Comparison of ENCODE assay signal across 9 cellular contexts in the genomic region with DNA sequence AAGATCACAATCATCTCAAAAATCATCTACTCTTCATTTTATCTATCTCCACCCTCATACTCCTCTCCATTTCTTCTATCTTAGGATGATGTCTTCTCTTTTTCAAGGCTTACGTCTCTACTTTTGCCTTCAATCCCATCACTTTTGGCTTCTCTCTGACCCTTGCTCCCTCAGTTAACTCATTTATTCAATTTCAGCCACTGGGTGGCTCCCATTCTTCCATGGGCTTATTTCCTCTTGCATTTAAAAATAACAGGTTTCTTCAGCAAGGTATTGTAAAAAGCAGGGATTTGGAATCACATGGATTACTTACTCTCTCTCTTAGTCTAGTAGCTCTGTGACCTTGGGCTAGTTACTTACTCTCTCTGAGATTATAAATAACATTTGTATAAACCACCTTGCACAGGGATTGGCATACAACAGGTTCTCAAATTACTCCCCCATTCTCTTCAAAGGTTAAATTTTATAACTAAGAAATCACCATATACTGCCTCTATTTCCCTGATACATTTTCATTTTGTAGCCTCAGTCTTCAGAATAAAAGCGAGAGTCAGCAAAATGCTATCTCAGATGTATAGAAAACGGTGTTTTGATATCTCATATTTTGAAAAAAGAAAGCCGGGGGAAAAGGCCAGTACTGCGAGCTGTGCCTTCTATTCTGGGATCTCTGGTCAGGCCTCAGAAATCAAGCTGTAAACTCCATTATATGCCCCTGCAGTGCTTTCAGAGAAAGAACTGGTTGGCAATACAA. TPM values are rescaled to one million over a fixed set of nuclear protein-coding genes. Genes with fewer than 3 reads are reported as not detected.
A peak's percentile ranks its signal among the peaks of the same experiment; 100 is the strongest.
DNase-seq lines count a peak whose midpoint lies in the region; ATAC-seq and TF ChIP-seq lines count a peak whose summit lies in the region.
"Had no signal": no experiment of that assay in that cellular context is flagged by ENCODE, and none has a peak within 500 bp of the region (broad histone marks: within the 10 kb centered on the region; RNA-seq: fewer than 3 reads in every experiment).

No MANE protein-coding gene starts in this region.

- H3K4me1 Mint-ChIP-seq in osteocyte (ENCODE audit: unreplicated experiment): peaks cover 24% of the 10 kb centered on the region

- H3K4me3 ChIP-seq in choroid plexus epithelial cell (ENCODE audit: low read depth, low read length): no peak overlapping the region

- DNase-seq in GM13976 (ENCODE audit: low spot score) (no peak), NCI-H2227 treated with DMSO at 0.1 percent for 48 hours (lab: John Stamatoyannopoulos, UW) (peak; percentile 3), choroid plexus epithelial cell (ENCODE audit: low read depth) (peak; percentile 45), osteocyte (ENCODE audit: extremely low spot score, unreplicated experiment) (no peak), NCI-H1417 treated with DMSO at 0.1 percent for 48 hours (lab: John Stamatoyannopoulos, UW) (no peak)
- DNase-seq: activated B cell treated with CpG ODN at 0.5 μM for 24 hours, amniotic stem cell had no signal

- in situ Hi-C loops in GM13976 (cut with MboI; ENCODE audit: low sequenced_read_pairs, unreplicated experiment): no loop called here

- ATAC-seq in GM21381 (IDR thresholded peaks at IDR 0.05; ENCODE audit: unreplicated experiment): no peak
- ATAC-seq in GM19324 (IDR thresholded peaks at IDR 0.05; ENCODE audit: low FRiP score, unreplicated experiment): no peak

- TF ChIP-seq CTCF in GM13976 (IDR thresholded peaks at IDR 0.05; ENCODE audit: borderline replicate concordance, control extremely low read depth, extremely low read depth, insufficient read depth, missing control alignments): peak; percentile 22
- TF ChIP-seq CTCF in choroid plexus epithelial cell (conservative IDR thresholded peaks at IDR 0.05; ENCODE audit: low read depth, low read length): peak; percentile 51
- TF ChIP-seq CTCF in osteocyte (IDR thresholded peaks at IDR 0.05): peak; percentile 44

- peaks cover 67% of the 10 kb centered on the region for H3K36me3 Mint-ChIP-seq in osteocyte (ENCODE audit: unreplicated experiment)

- no peaks in the 10 kb centered on the region for H3K9me3 Mint-ChIP-seq in osteocyte (ENCODE audit: unreplicated experiment)
- H3K9me3 Mint-ChIP-seq: activated B cell treated with CpG ODN at 0.5 μM for 24 hours had no signal

- H3K4me3 Mint-ChIP-seq in osteocyte (ENCODE audit: unreplicated experiment): no peak overlapping the region
- H3K4me3 Mint-ChIP-seq: activated B cell treated with CpG ODN at 0.5 μM for 24 hours had no signal

- H3K27ac Mint-ChIP-seq in osteocyte (ENCODE audit: unreplicated experiment): no peak overlapping the region
- H3K27ac Mint-ChIP-seq: activated B cell treated with CpG ODN at 0.5 μM for 24 hours had no signal

- no peaks in the 10 kb centered on the region for H3K27me3 Mint-ChIP-seq in osteocyte (ENCODE audit: unreplicated experiment)
- H3K27me3 Mint-ChIP-seq: activated B cell treated with CpG ODN at 0.5 μM for 24 hours had no signal

RNA-seq across cellular contexts. Expression of gene ZSCAN12, which starts 5.5 kb away (rescaled TPM):
- 4.5 and 5.7 TPM in 2 replicates for total RNA-seq in osteocyte

RNA-seq across cellular contexts. Expression of gene ZKSCAN3, which starts 44.3 kb away (rescaled TPM):
- 6.2 and 7.3 TPM in 2 replicates for total RNA-seq in osteocyte

RNA-seq across cellular contexts. Expression of gene ZSCAN23, which starts 49.2 kb away (rescaled TPM):
- 5.4 and 6.0 TPM in 2 replicates for total RNA-seq in osteocyte

RNA-seq across cellular contexts. Expression of gene ZSCAN31, which starts 58.1 kb away (rescaled TPM):
- 4.1 and 6.2 TPM in 2 replicates for total RNA-seq in osteocyte

Comparison
In these comparisons a context has a peak if more than half of its experiments do, and no peak if none do; other contexts are left out.
1. DNase-seq: peak in NCI-H2227 treated with DMSO at 0.1 percent for 48 hours (single experiment) and choroid plexus epithelial cell (single experiment); none in GM13976 (single experiment), osteocyte (single experiment) and NCI-H1417 treated with DMSO at 0.1 percent for 48 hours (single experiment).
2. Peak in every context shown above with its lines, with median percentiles within 50 percentile points of each other: CTCF ChIP-seq.